9 cellular contexts compared by ENCODE assay signal in genomic region chr2:186349508-186349907, GRCh38.
DNase-seq lines count a peak whose midpoint lies in the region; ATAC-seq and TF ChIP-seq lines count a peak whose summit lies in the region.
"Had no signal": no experiment of that assay in that cellular context is flagged by ENCODE, and none has a peak within 500 bp of the region (broad histone marks: within the 10 kb centered on the region; RNA-seq: fewer than 3 reads in every experiment).

No MANE protein-coding gene starts in this region.

- DNase-seq in amniotic stem cell (lab: John Stamatoyannopoulos, UW) (peak; percentile 84), retinal pigment epithelial cell (ENCODE audit: low read depth) (peak; percentile 70), activated gamma-delta T cell treated with Interleukin-2 at 50 U/mL for 16 hours (no peak), NCI-H2029 (lab: John Stamatoyannopoulos, UW) (no peak), heart right ventricle (no peak)
- DNase-seq: left cardiac atrium had no signal

- H3K27me3 ChIP-seq in heart right ventricle: no peaks in the 10 kb centered on the region

- peaks cover 0 to 32% (median 5%) of the 10 kb centered on the region in 9 donors for H3K4me1 ChIP-seq in heart right ventricle

- no peak for TF ChIP-seq CTCF in retinal pigment epithelial cell (conservative IDR thresholded peaks at IDR 0.05; ENCODE audit: low read depth, low read length)
- TF ChIP-seq CTCF in heart right ventricle (IDR thresholded peaks at IDR 0.05): no peak

- peaks cover 0 to 24% (median 0%) of the 10 kb centered on the region in 11 donors for H3K9me3 ChIP-seq in heart right ventricle

- H3K36me3 ChIP-seq in heart right ventricle: no peaks in the 10 kb centered on the region

- H3K27ac ChIP-seq in heart right ventricle: no peak overlapping the region

- intact Hi-C loops in heart right ventricle (cut with DNase I): no loop called here

- ATAC-seq in GM19395 (IDR thresholded peaks at IDR 0.05; ENCODE audit: unreplicated experiment) (peak; percentile 73), HG03469 (IDR thresholded peaks at IDR 0.05; ENCODE audit: unreplicated experiment) (peak; percentile 69), heart right ventricle (no peak), GM19023 (IDR thresholded peaks at IDR 0.05; ENCODE audit: unreplicated experiment) (no peak)

- 34 to 54% methylated on average over 2 of the region's 2 CpGs for WGBS in heart right ventricle, 2 donors

- H3K4me3 ChIP-seq in retinal pigment epithelial cell (ENCODE audit: low read length): no peak overlapping the region
- H3K4me3 ChIP-seq in heart right ventricle: no peak overlapping the region

Comparison
In these comparisons a context has a peak if more than half of its experiments do, and no peak if none do; other contexts are left out.
1. ATAC-seq: peak in GM19395 (single experiment) and HG03469 (single experiment); none in heart right ventricle (0 of 8) and GM19023 (single experiment).
2. DNase-seq: peak in amniotic stem cell (single experiment) and retinal pigment epithelial cell (single experiment); none in activated gamma-delta T cell treated with Interleukin-2 at 50 U/mL for 16 hours (single experiment), NCI-H2029 (single experiment) and heart right ventricle (0 of 2).